Comparison of ENCODE assay signal across 11 cellular contexts in the genomic region with DNA sequence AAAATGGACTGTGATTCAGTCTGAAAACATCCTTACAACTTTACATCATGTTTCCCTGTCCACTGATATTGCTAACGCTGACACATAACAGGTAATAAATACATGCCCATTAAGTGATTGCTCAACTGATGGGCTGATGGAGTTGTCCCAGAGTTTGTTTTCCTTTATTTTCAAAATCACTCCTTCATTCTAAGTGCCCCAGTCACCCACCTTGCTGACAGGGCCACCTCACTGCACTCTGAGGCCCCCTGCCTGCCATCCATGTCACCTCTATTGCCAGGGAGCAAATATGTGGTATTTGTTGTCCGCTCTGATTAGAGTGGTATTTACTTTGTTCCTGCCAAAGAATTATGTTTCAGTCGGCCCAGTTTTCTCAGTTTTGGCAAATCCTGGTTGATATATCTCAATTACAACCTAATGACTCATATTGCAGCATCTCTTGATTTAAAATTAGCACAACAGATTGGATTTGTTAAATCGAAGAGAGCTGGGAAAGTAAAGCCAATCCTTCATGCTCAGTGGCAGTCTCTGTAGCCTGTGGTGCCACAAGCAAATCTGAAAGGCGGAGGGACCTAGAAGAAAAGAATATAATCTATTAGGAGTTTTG.
DNase-seq lines count a peak whose midpoint lies in the region; ATAC-seq and TF ChIP-seq lines count a peak whose summit lies in the region.
"Had no signal": no experiment of that assay in that cellular context is flagged by ENCODE, and none has a peak within 500 bp of the region (broad histone marks: within the 10 kb centered on the region; RNA-seq: fewer than 3 reads in every experiment).

No MANE protein-coding gene starts in this region.

- POLR2A ChIA-PET in activated CD4-positive, alpha-beta T cell treated with anti-CD3 and anti-CD28 coated beads, Interleukin-2, amount 10 ng/mL, durations not matched to agents 7 days and 5 days (lab: Charles Lee) = no interaction called here

- CTCF ChIA-PET in activated CD4-positive, alpha-beta T cell treated with anti-CD3 and anti-CD28 coated beads, Interleukin-2, amount 10 ng/mL, durations not matched to agents 7 days and 5 days (lab: Charles Lee) = no interaction called here

- no peaks in the 10 kb centered on the region for H3K36me3 ChIP-seq in Karpas-422 (ENCODE audit: insufficient read depth, low read length)
- no peaks in the 10 kb centered on the region for H3K36me3 ChIP-seq in lower lobe of right lung

- H2AFZ ChIP-seq in Karpas-422 (ENCODE audit: low read length) = no peak overlapping the region

- ATAC-seq in lower lobe of right lung = peak; percentile 34 to 55
- no peak for ATAC-seq in GM21381 (IDR thresholded peaks at IDR 0.05; ENCODE audit: unreplicated experiment)
- ATAC-seq in GM18520 (IDR thresholded peaks at IDR 0.05; ENCODE audit: unreplicated experiment) = no peak
- ATAC-seq: activated CD4-positive, CD25-positive, alpha-beta regulatory T cell treated with anti-CD3 and anti-CD28 coated beads, Interleukin-2, amount 50 U/mL, for 24 hours had no signal

- no peak overlapping the region for H3K4me2 ChIP-seq in Karpas-422 (ENCODE audit: low read depth, low read length, poor library complexity, severe bottlenecking)

- H3K27me3 ChIP-seq in Karpas-422 (ENCODE audit: low read length) (no peaks in the 10 kb centered on the region), lower lobe of right lung (ENCODE audit: low read depth) (no peaks in the 10 kb centered on the region)

- no peak overlapping the region for H3K27ac Mint-ChIP-seq in activated CD4-positive, alpha-beta T cell treated with anti-CD3 and anti-CD28 coated beads, Interleukin-2, amount 10 ng/mL, durations not matched to agents 7 days and 5 days
- H3K27ac Mint-ChIP-seq: nephron had no signal

- DNase-seq in AG08396 (ENCODE audit: low spot score) (peak; percentile 35), Karpas-422 (peak; percentile 43), dedifferentiated amniotic fluid mesenchymal stem cell (ENCODE audit: extremely low spot score) (peak; percentile 59), lower lobe of right lung (no peak), globus pallidus (ENCODE audit: low spot score) (no peak)
- DNase-seq in activated CD4-positive, alpha-beta T cell treated with anti-CD3 and anti-CD28 coated beads, Interleukin-2, amount 10 ng/mL, durations not matched to agents 7 days and 5 days = no peak
- DNase-seq: NCI-H1417 had no signal

- H3K27ac ChIP-seq in Karpas-422 (ENCODE audit: low read length) = no peak overlapping the region
- H3K27ac ChIP-seq in lower lobe of right lung = no peak overlapping the region

- no peaks in the 10 kb centered on the region for H3K36me3 Mint-ChIP-seq in activated CD4-positive, alpha-beta T cell treated with anti-CD3 and anti-CD28 coated beads, Interleukin-2, amount 10 ng/mL, durations not matched to agents 7 days and 5 days (ENCODE audit: low read depth)

- H3K9me2 ChIP-seq in Karpas-422 (replicated peaks; ENCODE audit: insufficient read depth, low read length) = no peaks in the 10 kb centered on the region

- H3K9ac ChIP-seq in Karpas-422 (ENCODE audit: low read length) = no peak overlapping the region

- TF ChIP-seq CTCF in lower lobe of right lung (IDR thresholded peaks at IDR 0.05) = no peak

- H4K20me1 ChIP-seq in Karpas-422 (ENCODE audit: insufficient read depth, low read depth, low read length) = no peaks in the 10 kb centered on the region

- no peaks in the 10 kb centered on the region for H3K4me1 Mint-ChIP-seq in activated CD4-positive, alpha-beta T cell treated with anti-CD3 and anti-CD28 coated beads, Interleukin-2, amount 10 ng/mL, durations not matched to agents 7 days and 5 days
- H3K4me1 Mint-ChIP-seq: nephron had no signal

- H3K4me1 ChIP-seq in Karpas-422 (ENCODE audit: low read length) (no peaks in the 10 kb centered on the region), lower lobe of right lung (peaks cover 6% of the 10 kb centered on the region)

- peaks cover 7% of the 10 kb centered on the region for H3K27me3 Mint-ChIP-seq in activated CD4-positive, alpha-beta T cell treated with anti-CD3 and anti-CD28 coated beads, Interleukin-2, amount 10 ng/mL, durations not matched to agents 7 days and 5 days

- intact Hi-C loops in lower lobe of right lung (cut with DNase I) = no loop called here

- H3K4me3 ChIP-seq in Karpas-422 (ENCODE audit: low read length) = no peak overlapping the region
- H3K4me3 ChIP-seq in lower lobe of right lung = no peak overlapping the region

- H3K9me3 Mint-ChIP-seq in activated CD4-positive, alpha-beta T cell treated with anti-CD3 and anti-CD28 coated beads, Interleukin-2, amount 10 ng/mL, durations not matched to agents 7 days and 5 days = no peaks in the 10 kb centered on the region
- H3K9me3 Mint-ChIP-seq: nephron had no signal

- H3K79me2 ChIP-seq in Karpas-422 (ENCODE audit: low read length) = no peaks in the 10 kb centered on the region

- H3K4me3 Mint-ChIP-seq in activated CD4-positive, alpha-beta T cell treated with anti-CD3 and anti-CD28 coated beads, Interleukin-2, amount 10 ng/mL, durations not matched to agents 7 days and 5 days = no peak overlapping the region
- H3K4me3 Mint-ChIP-seq: nephron had no signal

- H3K9me3 ChIP-seq in Karpas-422 (ENCODE audit: low read length) = no peaks in the 10 kb centered on the region
- no peaks in the 10 kb centered on the region for H3K9me3 ChIP-seq in lower lobe of right lung

Comparison
In these comparisons a context has a peak if more than half of its experiments do, and no peak if none do; other contexts are left out.
1. DNase-seq: peak in AG08396 (single experiment), Karpas-422 (single experiment) and dedifferentiated amniotic fluid mesenchymal stem cell (single experiment); none in lower lobe of right lung (single experiment), globus pallidus (single experiment) and activated CD4-positive, alpha-beta T cell treated with anti-CD3 and anti-CD28 coated beads, Interleukin-2, amount 10 ng/mL, durations not matched to agents 7 days and 5 days (single experiment).
2. ATAC-seq: peak in lower lobe of right lung (2 of 2); none in GM21381 (single experiment) and GM18520 (single experiment).